In the genomic region with DNA sequence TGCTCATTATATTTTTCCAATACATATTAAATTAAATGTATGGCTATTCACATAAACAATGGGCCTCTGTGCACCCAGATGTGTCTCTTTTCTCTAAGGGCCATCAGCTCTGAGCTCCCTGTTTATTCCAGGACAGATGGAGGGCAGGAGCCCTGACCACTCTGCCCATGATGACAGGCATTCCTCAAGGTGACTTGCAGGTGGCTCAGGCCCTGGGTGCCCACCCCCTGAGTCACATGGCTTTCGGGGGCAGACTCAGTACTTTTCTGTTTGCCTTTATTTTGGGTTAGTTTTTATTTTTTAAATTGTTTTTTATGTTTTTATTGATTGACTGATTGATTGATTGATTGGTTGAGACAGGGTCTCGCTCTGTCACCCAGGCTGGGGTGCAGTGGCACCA, we compare ENCODE assay signal across 1 cellular context.
TF ChIP-seq lines count a peak whose summit lies in the region.

No MANE protein-coding gene starts in this region.

TF ChIP-seq in HEK293, 187 proteins besides CTCF, POLR2A, EP300 and RAD21:
- TF ChIP-seq EGR2 (tag by site-specific recombination; IDR thresholded peaks at IDR 0.05; ENCODE audit: low read depth) = peak; percentile 25; the same call in 1 of the 2 replicates
- no peak for TF ChIP-seq ZNF473 (tag by site-specific recombination; IDR thresholded peaks at IDR 0.05)
